Comparison of ENCODE assay signal across 11 cellular contexts in genomic region chr5:141855265-141856029, GRCh38. TPM values are rescaled to one million over a fixed set of nuclear protein-coding genes. Genes with fewer than 3 reads are reported as not detected.
DNase-seq lines count a peak whose midpoint lies in the region; ATAC-seq, FAIRE-seq and TF ChIP-seq lines count a peak whose summit lies in the region.
"Had no signal": no experiment of that assay in that cellular context is flagged by ENCODE, and none has a peak within 500 bp of the region (broad histone marks: within the 10 kb centered on the region; RNA-seq: fewer than 3 reads in every experiment).

No MANE protein-coding gene starts in this region.

- TF ChIP-seq CTCF in endothelial cell (IDR thresholded peaks at IDR 0.05; ENCODE audit: unreplicated experiment) (no peak), pancreas (IDR thresholded peaks at IDR 0.05) (no peak), vagina (IDR thresholded peaks at IDR 0.05) (no peak)

- H3K27ac ChIP-seq in pancreas = no peak overlapping the region
- H3K27ac ChIP-seq in vagina = no peak overlapping the region

- no peak for FAIRE-seq in pancreas (lab: Jason Lieb, UNC)

- peaks cover 45% of the 10 kb centered on the region for H3K4me1 Mint-ChIP-seq in endothelial cell (ENCODE audit: unreplicated experiment)

- DNase-seq in H7 (peak; percentile 56), NCI-H510A treated with DMSO at 0.1 percent for 48 hours (lab: John Stamatoyannopoulos, UW) (peak; percentile 64), endothelial cell (ENCODE audit: low spot score) (no peak), pancreas (peak in 1 of 6 donors; percentile 43), HCEC 1CT (no peak), vagina (ENCODE audit: extremely low spot score in 2 of 2) (no peak)
- no peak for DNase-seq in activated T-cell treated with anti-CD3 and anti-CD28 coated beads, Interleukin-2, amount 50 U/mL, for 48 hours
- DNase-seq: immature natural killer cell, NCI-H526 treated with DMSO at 0.1 percent for 48 hours, T-helper 17 cell had no signal

- WGBS in pancreas, 2 donors = 41 to 52% methylated on average over 8 of the region's 8 CpGs

- no peaks in the 10 kb centered on the region for H3K9me3 ChIP-seq in pancreas
- H3K9me3 ChIP-seq in vagina = no peaks in the 10 kb centered on the region

- peak in 3 of 4 donors; percentile 11 to 74 (median 69) for ATAC-seq in pancreas
- no peak for ATAC-seq in HG02840 (IDR thresholded peaks at IDR 0.05; ENCODE audit: low FRiP score, unreplicated experiment)
- ATAC-seq: T-helper 17 cell had no signal

- H3K36me3 Mint-ChIP-seq in endothelial cell (ENCODE audit: low read depth, unreplicated experiment) = peaks cover 33% of the 10 kb centered on the region

- intact Hi-C loops in pancreas (cut with DNase I) = no loop called here
- intact Hi-C loops in vagina (cut with DNase I) = no loop called here

- peak overlapping the region; percentile 75 for H3K27ac Mint-ChIP-seq in endothelial cell (ENCODE audit: unreplicated experiment)
- H3K27ac Mint-ChIP-seq: T-helper 17 cell had no signal

- no peak for TF ChIP-seq POLR2A in vagina (IDR thresholded peaks at IDR 0.05)

- H3K9me3 Mint-ChIP-seq in endothelial cell (ENCODE audit: unreplicated experiment) = no peaks in the 10 kb centered on the region
- H3K9me3 Mint-ChIP-seq: immature natural killer cell had no signal

- H3K27me3 ChIP-seq in H7 (ENCODE audit: control insufficient read depth, insufficient read depth, low read length) = no peaks in the 10 kb centered on the region
- H3K27me3 ChIP-seq in pancreas = no peaks in the 10 kb centered on the region
- H3K27me3 ChIP-seq in vagina = no peaks in the 10 kb centered on the region

- H3K4me1 ChIP-seq in pancreas (peaks cover 0 to 5% (median 0%) of the 10 kb centered on the region in 3 donors), vagina (peaks cover 17% of the 10 kb centered on the region)

- H3K4me3 ChIP-seq in H7 (ENCODE audit: insufficient read depth, low read depth, low read length) (no peak overlapping the region), pancreas (no peak overlapping the region), vagina (no peak overlapping the region)

- H3K36me3 ChIP-seq in H7 (replicated peaks; ENCODE audit: control insufficient read depth, insufficient read depth, low read length) = peaks cover 5% of the 10 kb centered on the region
- H3K36me3 ChIP-seq in pancreas = no peaks in the 10 kb centered on the region
- no peaks in the 10 kb centered on the region for H3K36me3 ChIP-seq in vagina

- peaks cover 5% of the 10 kb centered on the region for H3K27me3 Mint-ChIP-seq in endothelial cell (ENCODE audit: unreplicated experiment)

- H3K4me3 Mint-ChIP-seq in endothelial cell (ENCODE audit: unreplicated experiment) = peak overlapping the region; percentile 40
- H3K4me3 Mint-ChIP-seq: immature natural killer cell, T-helper 17 cell had no signal

RNA-seq across cellular contexts. Expression of gene PCDH1, which starts 22.8 kb away (rescaled TPM):
- 66.8 and 67.1 TPM in 2 replicates for total RNA-seq in H7 (2014; rRNA removed; shearing (Covaris generic))
- 140 TPM for total RNA-seq in endothelial cell (ENCODE audit: unreplicated experiment)
- 10 to 100 TPM; 12.0 to 30.7 (median 16.2) TPM for total RNA-seq in pancreas
- 10 to 100 TPM in 1 of 2 donors, 1 to 10 TPM in 1; 6.8 to 10.1 TPM for polyA plus RNA-seq in pancreas
- total RNA-seq in vagina = 38.8 TPM

Comparison
In these comparisons a context has a peak if more than half of its experiments do, and no peak if none do; other contexts are left out.
1. DNase-seq: peak in H7 (single experiment) and NCI-H510A treated with DMSO at 0.1 percent for 48 hours (single experiment); none in endothelial cell (single experiment), HCEC 1CT (single experiment), activated T-cell treated with anti-CD3 and anti-CD28 coated beads, Interleukin-2, amount 50 U/mL, for 48 hours (0 of 2) and vagina (0 of 2).